ENCODE assay signal across 19 cellular contexts in genomic region chr14:56821177-56821576, GRCh38. TPM values are rescaled to one million over a fixed set of nuclear protein-coding genes. Genes with fewer than 3 reads are reported as not detected.
DNase-seq lines count a peak whose midpoint lies in the region; ATAC-seq lines count a peak whose summit lies in the region.
"Had no signal": no experiment of that assay in that cellular context is flagged by ENCODE, and none has a peak within 500 bp of the region (broad histone marks: within the 10 kb centered on the region; RNA-seq: fewer than 3 reads in every experiment).

No MANE protein-coding gene starts in this region.

- DNase-seq in Caki2 (ENCODE audit: low read depth) (peak; percentile 2), HAP-1 (ENCODE audit: low spot score in 2 of 2) (peak; percentile 49 to 56), NCI-H524 treated with DMSO at 0.1 percent for 48 hours (lab: John Stamatoyannopoulos, UW) (peak; percentile 83), cerebellum (ENCODE audit: low spot score) (peak; percentile 66)
- DNase-seq: BE2C, DND-41, GOT3, Karpas-422, MV-4-11, NCI-H1105 treated with DMSO at 0.1 percent for 48 hours, SIG-M5, T-helper 1 cell had no signal

- H3K9me3 ChIP-seq in HAP-1, result no peaks in the 10 kb centered on the region
- H3K9me3 ChIP-seq: A549, BE2C had no signal

- H3K4me1 ChIP-seq in HAP-1, result peaks cover 80% of the 10 kb centered on the region
- H3K4me1 ChIP-seq: BE2C had no signal

- no peaks in the 10 kb centered on the region for H3K36me3 Mint-ChIP-seq in activated T-helper 17 cell treated with anti-CD3 and anti-CD28 coated beads, Interleukin-2, amount 50 U/mL, for 72 hours (ENCODE audit: low read depth)

- no peaks in the 10 kb centered on the region for H3K27me3 ChIP-seq in HAP-1 (ENCODE audit: low read depth)

- H3K27ac Mint-ChIP-seq in activated T-helper 17 cell treated with anti-CD3 and anti-CD28 coated beads, Interleukin-2, amount 50 U/mL, for 72 hours, result no peak overlapping the region

- H3K4me1 Mint-ChIP-seq in activated T-helper 17 cell treated with anti-CD3 and anti-CD28 coated beads, Interleukin-2, amount 50 U/mL, for 72 hours, result no peaks in the 10 kb centered on the region

- no peak overlapping the region for H3K4me3 ChIP-seq in HAP-1
- H3K4me3 ChIP-seq: A549 had no signal

- H3K9me3 Mint-ChIP-seq in activated T-helper 17 cell treated with anti-CD3 and anti-CD28 coated beads, Interleukin-2, amount 50 U/mL, for 72 hours, result no peaks in the 10 kb centered on the region

- peaks cover 47% of the 10 kb centered on the region for H3K27me3 Mint-ChIP-seq in activated T-helper 17 cell treated with anti-CD3 and anti-CD28 coated beads, Interleukin-2, amount 50 U/mL, for 72 hours

- no peaks in the 10 kb centered on the region; the same call in 1 of the 2 replicates for H3K36me3 ChIP-seq in HAP-1 (replicated peaks)
- H3K36me3 ChIP-seq: BE2C had no signal

- no peak overlapping the region for H3K4me3 Mint-ChIP-seq in activated T-helper 17 cell treated with anti-CD3 and anti-CD28 coated beads, Interleukin-2, amount 50 U/mL, for 72 hours

- ATAC-seq in HG02763 (IDR thresholded peaks at IDR 0.05; ENCODE audit: unreplicated experiment) (no peak), HG03571 (IDR thresholded peaks at IDR 0.05; ENCODE audit: unreplicated experiment) (no peak)
- ATAC-seq in activated T-helper 17 cell treated with anti-CD3 and anti-CD28 coated beads, Interleukin-2, amount 50 U/mL, for 72 hours (replicated peaks), result no peak
- ATAC-seq: SK-N-SH treated with all-trans-retinoic acid at 6 μM for 48 hours had no signal

- in situ Hi-C loops in Caki2 (cut with HindIII; ENCODE audit: low pct_unique_long_range_greater_than_20kb, low sequenced_read_pairs) (no loop called here), HAP-1 (cut with MboI; ENCODE audit: low sequenced_read_pairs) (loop anchor here (25.0 kb wide), 1 partner anchor 366 kb away; no protein-coding TSS in a partner anchor)

RNA-seq across cellular contexts. Expression of gene OTX2, which starts 10.9 kb away (rescaled TPM):
- total RNA-seq in Caki2 (2014; rRNA removed; shearing (Covaris generic); ENCODE audit: low replicate concordance), result not detected in 2 replicates
- 24.6 TPM for total RNA-seq in cerebellum
- total RNA-seq in activated T-helper 17 cell treated with anti-CD3 and anti-CD28 coated beads, Interleukin-2, amount 50 U/mL, for 72 hours, result not detected
- total RNA-seq: M059J, NCI-H460 had no signal

Comparison
In these comparisons a context has a peak if more than half of its experiments do, and no peak if none do; other contexts are left out.
1. DNase-seq: peak in every context shown above with its lines; median percentile 83 in NCI-H524 treated with DMSO at 0.1 percent for 48 hours; 66 in cerebellum; 52 in HAP-1; 2 in Caki2.
2. RNA of gene OTX2, which starts 10.9 kb away (total RNA-seq): 24.6 TPM in cerebellum (single experiment); not detected in Caki2 and not detected in activated T-helper 17 cell treated with anti-CD3 and anti-CD28 coated beads, Interleukin-2, amount 50 U/mL, for 72 hours; every median in the first group is over 10 times any median in the second.